Comparison of ENCODE assay signal across 8 cellular contexts in the genomic region with DNA sequence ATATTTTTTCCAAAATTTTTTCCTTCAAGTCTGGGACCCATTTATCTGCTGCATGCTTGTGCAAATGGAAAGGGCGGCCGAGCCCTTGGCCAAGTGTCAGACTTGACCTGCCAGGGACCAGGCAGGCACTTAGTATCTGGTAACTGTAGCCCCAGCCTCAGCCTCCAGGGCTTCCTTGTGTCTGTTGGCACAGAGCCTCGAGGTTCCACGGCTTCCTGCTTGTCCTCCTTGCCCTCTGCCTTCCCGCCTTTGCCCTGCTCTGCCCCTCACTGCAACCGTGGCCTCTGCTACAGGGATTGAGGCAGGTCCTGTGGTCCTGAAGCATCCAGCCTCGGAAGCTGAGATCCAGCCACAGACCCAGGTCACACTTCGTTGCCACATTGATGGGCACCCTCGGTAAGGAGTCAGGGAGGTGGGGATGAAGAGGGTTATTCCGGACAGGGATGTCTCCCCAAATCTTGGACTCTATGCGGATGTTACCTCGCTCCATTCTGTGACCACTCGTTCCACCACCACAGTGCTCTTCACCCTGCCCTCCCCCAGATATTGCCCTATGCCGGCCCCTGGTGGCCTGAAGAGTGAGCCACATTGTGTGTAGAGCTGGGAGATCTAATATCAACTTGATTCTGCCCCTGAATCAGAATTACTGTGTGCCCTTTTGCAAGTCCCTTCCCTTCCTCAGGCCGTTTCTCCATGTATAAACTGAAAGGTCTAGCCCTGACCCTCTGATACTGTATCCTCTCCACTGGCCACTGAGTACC. TPM values are rescaled to one million over a fixed set of nuclear protein-coding genes. Genes with fewer than 3 reads are reported as not detected.
DNase-seq lines count a peak whose midpoint lies in the region; ATAC-seq, FAIRE-seq and TF ChIP-seq lines count a peak whose summit lies in the region.

No MANE protein-coding gene starts in this region.

- ATAC-seq in pancreas, result peak in 3 of 4 donors; percentile 63 to 79 (median 69)
- no peak for ATAC-seq in HG02973 (IDR thresholded peaks at IDR 0.05; ENCODE audit: unreplicated experiment)
- no peak for ATAC-seq in HG03139 (IDR thresholded peaks at IDR 0.05; ENCODE audit: unreplicated experiment)

- CTCF ChIA-PET in activated naive CD4-positive, alpha-beta T cell treated with anti-CD3 and anti-CD28 coated beads, Interleukin-2, amount 10 ng/mL, durations not matched to agents 7 days and 5 days (lab: Charles Lee), result interaction anchor here (0.5 to 1.0 kb wide), 4 partner anchors 13 to 193 kb away, joined by 3 to 4 read pairs (median 3); a partner anchor contains a TSS
- CTCF ChIA-PET in PC-9 (lab: Charles Lee), result no interaction called here

- H3K36me3 Mint-ChIP-seq in activated naive CD4-positive, alpha-beta T cell treated with anti-CD3 and anti-CD28 coated beads, Interleukin-2, amount 10 ng/mL, durations not matched to agents 7 days and 5 days, result no peaks in the 10 kb centered on the region

- H3K27me3 ChIP-seq in PC-9 (ENCODE audit: insufficient read depth, low read depth) (no peaks in the 10 kb centered on the region), pancreas (no peaks in the 10 kb centered on the region)

- H3K4me3 Mint-ChIP-seq in activated naive CD4-positive, alpha-beta T cell treated with anti-CD3 and anti-CD28 coated beads, Interleukin-2, amount 10 ng/mL, durations not matched to agents 7 days and 5 days, result no peak overlapping the region

- no peak overlapping the region for H3K27ac Mint-ChIP-seq in activated naive CD4-positive, alpha-beta T cell treated with anti-CD3 and anti-CD28 coated beads, Interleukin-2, amount 10 ng/mL, durations not matched to agents 7 days and 5 days

- H3K27me3 Mint-ChIP-seq in activated naive CD4-positive, alpha-beta T cell treated with anti-CD3 and anti-CD28 coated beads, Interleukin-2, amount 10 ng/mL, durations not matched to agents 7 days and 5 days, result peaks cover 6% of the 10 kb centered on the region

- no peaks in the 10 kb centered on the region for H3K4me1 Mint-ChIP-seq in activated naive CD4-positive, alpha-beta T cell treated with anti-CD3 and anti-CD28 coated beads, Interleukin-2, amount 10 ng/mL, durations not matched to agents 7 days and 5 days

- H3K4me3 ChIP-seq in PC-9 (no peak overlapping the region), epithelial cell of proximal tubule (ENCODE audit: low read depth, low read length) (no peak overlapping the region), pancreas (no peak overlapping the region)

- H3K4me1 ChIP-seq in PC-9 (replicated peaks; ENCODE audit: insufficient read depth), result 0 out of 2 replicates have a peak, but pooled peaks cover 7% of the 10 kb centered on the region
- H3K4me1 ChIP-seq in pancreas, result no peaks in the 10 kb centered on the region

- peaks cover 5% of the 10 kb centered on the region; the same call in 1 of the 2 replicates for H3F3A ChIP-seq in PC-9 (ENCODE audit: insufficient read depth, low read depth)

- no peaks in the 10 kb centered on the region for H4K20me1 ChIP-seq in PC-9 (ENCODE audit: insufficient read depth)

- H2AFZ ChIP-seq in PC-9, result no peak overlapping the region

- H3K9me3 ChIP-seq in PC-9 (ENCODE audit: insufficient read depth, low read depth), result no peaks in the 10 kb centered on the region
- no peaks in the 10 kb centered on the region for H3K9me3 ChIP-seq in pancreas

- H3K4me2 ChIP-seq in PC-9, result no peak overlapping the region

- no peak for FAIRE-seq in pancreas (lab: Jason Lieb, UNC)

- WGBS in pancreas, 2 donors, result 49 to 61% methylated on average over 15 of the region's 15 CpGs

- BruUV-seq in PC-9 (replicated peaks; lab: Mats Ljungman, UMichigan), result no TSS peak

- peaks cover 11% of the 10 kb centered on the region for H3K79me2 ChIP-seq in PC-9 (ENCODE audit: low read depth)

- H3K9me2 ChIP-seq in PC-9 (ENCODE audit: insufficient read depth), result no peaks in the 10 kb centered on the region

- TF ChIP-seq CTCF in PC-9 (conservative IDR thresholded peaks at IDR 0.05) (peak; percentile 63), epithelial cell of proximal tubule (conservative IDR thresholded peaks at IDR 0.05; ENCODE audit: low read depth, low read length) (peak; percentile 91), pancreas (IDR thresholded peaks at IDR 0.05) (no peak)

- no peaks in the 10 kb centered on the region for H3K9me3 Mint-ChIP-seq in activated naive CD4-positive, alpha-beta T cell treated with anti-CD3 and anti-CD28 coated beads, Interleukin-2, amount 10 ng/mL, durations not matched to agents 7 days and 5 days

- H3K27ac ChIP-seq in PC-9 (no peak overlapping the region), pancreas (no peak overlapping the region)

- H3K36me3 ChIP-seq in PC-9 (ENCODE audit: low read depth) (no peaks in the 10 kb centered on the region), pancreas (no peaks in the 10 kb centered on the region)

- POLR2A ChIA-PET in PC-9 (lab: Charles Lee; ENCODE audit: unreplicated experiment), result no interaction called here

- intact Hi-C loops in PC-9 (cut with micrococcal nuclease; ENCODE audit: unreplicated experiment) (no loop called here), pancreas (cut with DNase I) (loop anchor here in 2 of 3 donors (10.0 kb wide), 2 partner anchors 45 to 55 kb away; a partner anchor contains a TSS)

- peak; percentile 35 for DNase-seq in activated naive CD4-positive, alpha-beta T cell treated with anti-CD3 and anti-CD28 coated beads, Interleukin-2, amount 10 ng/mL, durations not matched to agents 7 days and 5 days
- no peak for DNase-seq in activated naive CD4-positive, alpha-beta T cell (lab: John Stamatoyannopoulos, UW)
- DNase-seq in PC-9 (no peak), epithelial cell of proximal tubule (ENCODE audit: low read depth) (no peak), pancreas (no peak), islet precursor cell (no peak)

RNA-seq across cellular contexts. Expression of a gene that starts 41.5 kb away (rescaled TPM):
- total RNA-seq in PC-9 (2021) (22.0 and 25.4 TPM in 2 replicates), epithelial cell of proximal tubule (25.0 and 33.9 TPM in 2 replicates), pancreas (10 to 100 TPM in 3 of 6 donors, 1 to 10 TPM in 3; 7.2 to 12.8 (median 9.8) TPM)
- 10 to 100 TPM; 11.0 to 11.9 TPM for polyA plus RNA-seq in pancreas

RNA-seq across cellular contexts. Expression of a gene that starts 52.4 kb away (rescaled TPM):
- total RNA-seq in PC-9 (2021), result 52.8 and 71.6 TPM in 2 replicates
- total RNA-seq in epithelial cell of proximal tubule, result 17.8 and 18.4 TPM in 2 replicates
- total RNA-seq in pancreas, result 10 to 100 TPM; 11.3 to 26.7 (median 13.8) TPM
- polyA plus RNA-seq in pancreas, result 10 to 100 TPM; 86.6 to 99.3 TPM

RNA-seq across cellular contexts. Expression of a gene that starts 53.5 kb away (rescaled TPM):
- total RNA-seq in PC-9 (2021), result 106 and 110 TPM in 2 replicates
- 84.6 and 91.2 TPM in 2 replicates for total RNA-seq in epithelial cell of proximal tubule
- 10 to 100 TPM in 5 of 6 donors, 1 to 10 TPM in 1; 9.8 to 44.2 (median 15.8) TPM for total RNA-seq in pancreas
- 10 to 100 TPM; 21.7 to 33.1 TPM for polyA plus RNA-seq in pancreas

Comparison
In these comparisons a context has a peak if more than half of its experiments do, and no peak if none do; other contexts are left out.
1. CTCF ChIP-seq: peak in PC-9 (single experiment) and epithelial cell of proximal tubule (single experiment); none in pancreas (0 of 4).
2. ATAC-seq: peak in pancreas (3 of 4); none in HG02973 (single experiment) and HG03139 (single experiment).